ENCODE assay signal across 2 cellular contexts in genomic region chr13:110309661-110310524, GRCh38.
TF ChIP-seq lines count a peak whose summit lies in the region.

No MANE protein-coding gene starts in this region.

TF ChIP-seq in liver, 16 proteins besides CTCF, POLR2A, EP300 and RAD21:
- TF ChIP-seq GABPA (IDR thresholded peaks at IDR 0.05 in 1 of 2, conservative IDR thresholded peaks at IDR 0.05 in 1 of 2) = no peak
- TF ChIP-seq SP1 (IDR thresholded peaks at IDR 0.05) = no peak
- TF ChIP-seq NR2F2 (IDR thresholded peaks at IDR 0.05) = peak; percentile 19
- no peak for TF ChIP-seq ZBTB33 (IDR thresholded peaks at IDR 0.05)
- TF ChIP-seq REST (IDR thresholded peaks at IDR 0.05) = no peak
- no peak for TF ChIP-seq FOXA2 (IDR thresholded peaks at IDR 0.05)
- no peak for TF ChIP-seq MAX (IDR thresholded peaks at IDR 0.05)

TF ChIP-seq in HepG2, 621 proteins besides CTCF, POLR2A, EP300 and RAD21:
- TF ChIP-seq NCOA2 (CRISPR knock-in tag; IDR thresholded peaks at IDR 0.05) (no peak), ZNF33B (CRISPR knock-in tag; IDR thresholded peaks at IDR 0.05) (no peak), AFF4 (CRISPR knock-in tag; IDR thresholded peaks at IDR 0.05) (no peak), HOXD1 (CRISPR knock-in tag; IDR thresholded peaks at IDR 0.05) (no peak), MIXL1 (CRISPR knock-in tag; IDR thresholded peaks at IDR 0.05) (no peak)
